Comparison of ENCODE assay signal across 1 cellular context in the genomic region with DNA sequence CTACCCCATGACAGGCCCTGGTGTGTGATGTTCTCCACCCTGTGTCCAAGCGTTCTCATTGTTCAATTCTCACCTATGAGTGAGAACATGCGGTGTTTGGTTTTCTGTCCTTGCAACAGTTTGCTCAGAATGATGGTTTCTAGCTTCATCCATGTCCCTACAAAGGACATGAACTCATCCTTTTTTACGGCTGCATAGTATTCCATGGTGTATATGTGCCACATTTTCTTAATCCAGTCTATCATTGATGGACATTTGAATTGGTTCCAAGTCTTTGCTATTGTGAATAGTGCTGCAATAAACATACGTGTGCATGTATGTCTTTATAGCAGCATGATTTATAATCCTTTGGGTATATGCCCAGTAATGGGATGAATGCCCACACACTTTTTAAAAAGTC.
TF ChIP-seq lines count a peak whose summit lies in the region.

No MANE protein-coding gene starts in this region.

TF ChIP-seq in GM12878, 131 proteins besides CTCF, POLR2A, EP300 and RAD21:
- TF ChIP-seq SMARCA5 (IDR thresholded peaks at IDR 0.05) = peak; percentile 48; the same call in 1 of the 2 replicates
